Comparison of ENCODE assay signal across 8 cellular contexts in genomic region chr1:58739851-58740466, GRCh38. TPM values are rescaled to one million over a fixed set of nuclear protein-coding genes. Genes with fewer than 3 reads are reported as not detected.
A peak's percentile ranks its signal among the peaks of the same experiment; 100 is the strongest.
DNase-seq lines count a peak whose midpoint lies in the region; ATAC-seq and TF ChIP-seq lines count a peak whose summit lies in the region.

No MANE protein-coding gene starts in this region.

- H3K4me2 ChIP-seq in H9 (ENCODE audit: insufficient read depth, insufficient read length, low read length) (no peak overlapping the region), smooth muscle cell (no peak overlapping the region)

- H3K27ac ChIP-seq in CD4-positive, alpha-beta T cell (ENCODE audit: low read depth, low read length), result no peak overlapping the region
- no peak overlapping the region for H3K27ac ChIP-seq in H9 (ENCODE audit: insufficient read length, low read depth, low read length)
- no peak overlapping the region for H3K27ac ChIP-seq in adrenal gland
- H3K27ac ChIP-seq in smooth muscle cell (ENCODE audit: low read depth), result no peak overlapping the region

- H3K79me1 ChIP-seq in H9 (ENCODE audit: insufficient read depth, low read depth, low read length, poor library complexity, severe bottlenecking), result no peaks in the 10 kb centered on the region

- no peak overlapping the region for H3K4me3 Mint-ChIP-seq in CD4-positive, alpha-beta T cell
- H3K4me3 Mint-ChIP-seq in H9, result no peak overlapping the region
- H3K4me3 Mint-ChIP-seq in activated CD4-positive, alpha-beta memory T cell treated with anti-CD3 and anti-CD28 coated beads, Interleukin-2, amount 10 ng/mL, durations not matched to agents 7 days and 5 days, result no peak overlapping the region

- H4K8ac ChIP-seq in H9 (replicated peaks; ENCODE audit: insufficient read length, low read depth, low read length), result no peak overlapping the region

- no CpG with 5 or more reads among the region's 3 CpGs for WGBS in H9 (ENCODE audit: extremely low coverage, insufficient read length, low lambda C conversion rate)
- WGBS in adrenal gland, 4 donors, result 24 to 28% (median 25%) methylated on average over 3 of the region's 3 CpGs
- WGBS in smooth muscle cell (ENCODE audit: low lambda C conversion rate), result 32% methylated on average over 3 of the region's 3 CpGs

- no peaks in the 10 kb centered on the region for H3K36me3 Mint-ChIP-seq in CD4-positive, alpha-beta T cell (ENCODE audit: low read depth)
- H3K36me3 Mint-ChIP-seq in H9 (ENCODE audit: insufficient read depth in 1 of 3, low read depth in 3 of 3), result no peaks in the 10 kb centered on the region
- H3K36me3 Mint-ChIP-seq in activated CD4-positive, alpha-beta memory T cell treated with anti-CD3 and anti-CD28 coated beads, Interleukin-2, amount 10 ng/mL, durations not matched to agents 7 days and 5 days (ENCODE audit: low read depth), result no peaks in the 10 kb centered on the region

- H3K9me3 ChIP-seq in CD4-positive, alpha-beta T cell (ENCODE audit: control insufficient read depth, low read length), result no peaks in the 10 kb centered on the region
- H3K9me3 ChIP-seq in H9 (ENCODE audit: control insufficient read depth, low read depth, low read length) (no peaks in the 10 kb centered on the region), adrenal gland (replicated peaks in 1 of 3) (no peaks in the 10 kb centered on the region), smooth muscle cell (replicated peaks; ENCODE audit: low read depth) (no peaks in the 10 kb centered on the region)

- H3K23ac ChIP-seq in H9 (ENCODE audit: insufficient read length, low read depth, low read length), result no peak overlapping the region

- no peaks in the 10 kb centered on the region for H3K23me2 ChIP-seq in H9 (ENCODE audit: insufficient read length, low read depth, low read length, poor library complexity, severe bottlenecking)

- H3K4me1 Mint-ChIP-seq in CD4-positive, alpha-beta T cell (ENCODE audit: low read depth), result no peaks in the 10 kb centered on the region
- H3K4me1 Mint-ChIP-seq in H9, result no peaks in the 10 kb centered on the region
- peaks cover 10% of the 10 kb centered on the region for H3K4me1 Mint-ChIP-seq in activated CD4-positive, alpha-beta memory T cell treated with anti-CD3 and anti-CD28 coated beads, Interleukin-2, amount 10 ng/mL, durations not matched to agents 7 days and 5 days

- H3K14ac ChIP-seq in H9 (ENCODE audit: insufficient read depth, low read length), result no peak overlapping the region

- H2BK15ac ChIP-seq in H9 (ENCODE audit: low read depth, low read length), result no peak overlapping the region

- no peak overlapping the region for H3K27ac Mint-ChIP-seq in CD4-positive, alpha-beta T cell
- H3K27ac Mint-ChIP-seq in H9, result no peak overlapping the region
- no peak overlapping the region for H3K27ac Mint-ChIP-seq in activated CD4-positive, alpha-beta memory T cell treated with anti-CD3 and anti-CD28 coated beads, Interleukin-2, amount 10 ng/mL, durations not matched to agents 7 days and 5 days

- H3K18ac ChIP-seq in H9 (ENCODE audit: insufficient read length, low read depth, low read length), result no peak overlapping the region

- H2BK120ac ChIP-seq in H9 (ENCODE audit: low read depth, low read length, poor library complexity, severe bottlenecking), result no peak overlapping the region

- CTCF ChIA-PET in CD4-positive, alpha-beta T cell (lab: Charles Lee), result interaction anchor here (0.9 to 1.5 kb wide), 2 partner anchors 959 to 1020 kb away, joined by 7 to 8 read pairs; no protein-coding TSS in a partner anchor
- CTCF ChIA-PET in activated CD4-positive, alpha-beta memory T cell treated with anti-CD3 and anti-CD28 coated beads, Interleukin-2, amount 10 ng/mL, durations not matched to agents 7 days and 5 days (lab: Charles Lee), result interaction anchor here (0.6 to 2.3 kb wide), 11 partner anchors 15 to 1019 kb away, joined by 3 to 11 read pairs (median 4); no protein-coding TSS in a partner anchor

- H3K9ac ChIP-seq in H9 (ENCODE audit: extremely low read depth, insufficient read length, low read length) (no peak overlapping the region), smooth muscle cell (ENCODE audit: low read depth) (no peak overlapping the region)

- H3K27me3 ChIP-seq in CD4-positive, alpha-beta T cell (ENCODE audit: control insufficient read depth, insufficient read depth, low read length), result no peaks in the 10 kb centered on the region
- no peaks in the 10 kb centered on the region for H3K27me3 ChIP-seq in H9 (ENCODE audit: insufficient read depth, low read length)
- no peaks in the 10 kb centered on the region for H3K27me3 ChIP-seq in adrenal gland
- no peaks in the 10 kb centered on the region for H3K27me3 ChIP-seq in smooth muscle cell (ENCODE audit: low read depth)

- H4K20me1 ChIP-seq in H9 (ENCODE audit: control insufficient read depth, insufficient read depth, insufficient read length), result no peaks in the 10 kb centered on the region
- no peaks in the 10 kb centered on the region for H4K20me1 ChIP-seq in smooth muscle cell (ENCODE audit: low read depth)

- no peaks in the 10 kb centered on the region for H3K27me3 Mint-ChIP-seq in CD4-positive, alpha-beta T cell
- no peaks in the 10 kb centered on the region; the same call in 1 of the 2 replicates for H3K27me3 Mint-ChIP-seq in H9 (ENCODE audit: low read depth)
- peaks cover 14% of the 10 kb centered on the region for H3K27me3 Mint-ChIP-seq in activated CD4-positive, alpha-beta memory T cell treated with anti-CD3 and anti-CD28 coated beads, Interleukin-2, amount 10 ng/mL, durations not matched to agents 7 days and 5 days

- H4K91ac ChIP-seq in H9 (ENCODE audit: insufficient read length, low read depth, low read length), result no peak overlapping the region

- H3K4me1 ChIP-seq in H9 (ENCODE audit: insufficient read depth, low read length) (0 out of 2 replicates have a peak, but pooled peaks cover 2% of the 10 kb centered on the region), adrenal gland (replicated peaks in 1 of 2) (no peaks in the 10 kb centered on the region), smooth muscle cell (ENCODE audit: low read depth) (no peaks in the 10 kb centered on the region)

- no peaks in the 10 kb centered on the region for H3F3A ChIP-seq in smooth muscle cell (ENCODE audit: low read depth)

- no peak for TF ChIP-seq POLR2A in adrenal gland (IDR thresholded peaks at IDR 0.05)

- H2BK12ac ChIP-seq in H9 (ENCODE audit: insufficient read length, low read depth, low read length), result no peak overlapping the region

- H3K36me3 ChIP-seq in adrenal gland (replicated peaks in 1 of 2) (no peaks in the 10 kb centered on the region), smooth muscle cell (ENCODE audit: low read depth) (no peaks in the 10 kb centered on the region)

- no peak overlapping the region for H4K5ac ChIP-seq in H9 (ENCODE audit: insufficient read length, low read depth, low read length)

- intact Hi-C loops in CD4-positive, alpha-beta T cell (cut with DNase I, micrococcal nuclease), result loop anchor here (1.0 to 5.0 kb wide), 5 partner anchors 336 to 1207 kb away; no protein-coding TSS in a partner anchor
- intact Hi-C loops in adrenal gland (cut with DNase I) (loop anchor here in 1 of 2 donors (10.0 kb wide), 1 partner anchor 1015 kb away; no protein-coding TSS in a partner anchor), left ventricle myocardium superior (cut with micrococcal nuclease) (loop anchor here (5.0 kb wide), 1 partner anchor 957 kb away; no protein-coding TSS in a partner anchor)

- no peaks in the 10 kb centered on the region for H3K9me3 Mint-ChIP-seq in CD4-positive, alpha-beta T cell
- peaks cover 0 to 1% of the 10 kb centered on the region in 2 experiments; a peak in 2 of 5 replicates for H3K9me3 Mint-ChIP-seq in H9
- no peaks in the 10 kb centered on the region for H3K9me3 Mint-ChIP-seq in activated CD4-positive, alpha-beta memory T cell treated with anti-CD3 and anti-CD28 coated beads, Interleukin-2, amount 10 ng/mL, durations not matched to agents 7 days and 5 days

- H2AFZ ChIP-seq in H9 (ENCODE audit: low read length), result no peak overlapping the region
- H2AFZ ChIP-seq in smooth muscle cell (ENCODE audit: low read depth), result no peak overlapping the region

- no peak for DNase-seq in CD4-positive, alpha-beta T cell
- DNase-seq in H9 (no peak), NCI-H345 treated with DMSO at 0.1 percent for 48 hours (lab: John Stamatoyannopoulos, UW; ENCODE audit: unreplicated experiment) (peak; percentile 63), adrenal gland (peak in 2 of 7 donors; percentile 21 to 30), left ventricle myocardium superior (no peak), smooth muscle cell (lab: John Stamatoyannopoulos, UW; ENCODE audit: unreplicated experiment) (no peak)
- no peak for DNase-seq in activated CD4-positive, alpha-beta memory T cell treated with anti-CD3 and anti-CD28 coated beads, Interleukin-2, amount 10 ng/mL, durations not matched to agents 7 days and 5 days

- ATAC-seq in CD4-positive, alpha-beta T cell (ENCODE audit: poor library complexity), result no peak
- ATAC-seq in left ventricle myocardium superior (peak; percentile 64), HG02840 (IDR thresholded peaks at IDR 0.05; ENCODE audit: low FRiP score, unreplicated experiment) (no peak)

- no peak overlapping the region for H2BK5ac ChIP-seq in H9 (ENCODE audit: insufficient read length, low read length)

- POLR2A ChIA-PET in CD4-positive, alpha-beta T cell (lab: Charles Lee), result no interaction called here
- POLR2A ChIA-PET in activated CD4-positive, alpha-beta memory T cell treated with anti-CD3 and anti-CD28 coated beads, Interleukin-2, amount 10 ng/mL, durations not matched to agents 7 days and 5 days (lab: Charles Lee), result interaction anchor here (1.0 kb wide), 1 partner anchor 170 kb away, joined by 3 read pairs; no protein-coding TSS in a partner anchor

- H3K4me3 ChIP-seq in adrenal gland (no peak overlapping the region), smooth muscle cell (no peak overlapping the region)

- no peak overlapping the region for H3T11ph ChIP-seq in H9 (ENCODE audit: low read length)

- H3K56ac ChIP-seq in H9 (ENCODE audit: insufficient read length, low read depth, low read length), result no peak overlapping the region

- peak; percentile 94 for TF ChIP-seq CTCF in CD4-positive, alpha-beta T cell (IDR thresholded peaks at IDR 0.05)
- peak; percentile 93 for TF ChIP-seq CTCF in H9 (conservative IDR thresholded peaks at IDR 0.05)
- TF ChIP-seq CTCF in adrenal gland (IDR thresholded peaks at IDR 0.05), result peak; percentile 71 to 93 (median 88)
- TF ChIP-seq CTCF in smooth muscle cell (IDR thresholded peaks at IDR 0.05; ENCODE audit: borderline replicate concordance, insufficient read depth, poor library complexity, severe bottlenecking), result peak; percentile 97

- H3K79me2 ChIP-seq in H9 (ENCODE audit: insufficient read depth, low read length), result no peaks in the 10 kb centered on the region
- H3K79me2 ChIP-seq in smooth muscle cell (ENCODE audit: low read depth), result no peaks in the 10 kb centered on the region

- H2BK20ac ChIP-seq in H9 (ENCODE audit: low read depth, low read length, poor library complexity, severe bottlenecking), result no peak overlapping the region

- H3K4ac ChIP-seq in H9 (ENCODE audit: low read depth, low read length), result no peak overlapping the region

- no peak overlapping the region for H2AK5ac ChIP-seq in H9 (ENCODE audit: insufficient read length, low read length)

RNA-seq across cellular contexts. Expression of gene MYSM1, which starts 40.1 kb away (rescaled TPM):
- 10 to 100 TPM; 60.8 to 66.4 TPM for total RNA-seq in CD4-positive, alpha-beta T cell
- total RNA-seq in H9 (2021) (72.2 and 76.9 TPM in 2 replicates), adrenal gland (10 to 100 TPM in 6 of 8 donors, 1 to 10 TPM in 2; 7.7 to 23.2 (median 19.9) TPM), left ventricle myocardium superior (22.3 TPM), smooth muscle cell (30.7 and 32.2 TPM in 2 replicates)
- polyA plus RNA-seq in adrenal gland (10 to 100 TPM; 12.3 to 25.9 (median 14.3) TPM), smooth muscle cell (6.9 and 9.9 TPM in 2 replicates)
- total RNA-seq in activated CD4-positive, alpha-beta memory T cell treated with anti-CD3 and anti-CD28 coated beads, Interleukin-2, amount 10 ng/mL, durations not matched to agents 7 days and 5 days, result 10 to 100 TPM; 45.2 to 50.5 TPM

RNA-seq across cellular contexts. Expression of gene JUN, which starts 43.9 kb away (rescaled TPM):
- 100 to 1,000 TPM; 585 to 588 TPM for total RNA-seq in CD4-positive, alpha-beta T cell
- total RNA-seq in H9 (2021) (14.2 and 15.7 TPM in 2 replicates), adrenal gland (100 to 1,000 TPM in 1 of 8 donors, 10 to 100 TPM in 7; 37.8 to 250 (median 74.2) TPM), left ventricle myocardium superior (54.6 TPM), smooth muscle cell (286 and 297 TPM in 2 replicates)
- polyA plus RNA-seq in adrenal gland (10 to 100 TPM; 35.9 to 54.9 (median 43.1) TPM), smooth muscle cell (200 and 253 TPM in 2 replicates)
- total RNA-seq in activated CD4-positive, alpha-beta memory T cell treated with anti-CD3 and anti-CD28 coated beads, Interleukin-2, amount 10 ng/mL, durations not matched to agents 7 days and 5 days, result 10 to 100 TPM; 31.1 to 32.3 TPM
